1 cellular context compared by ENCODE assay signal in genomic region chr20:23024701-23025100, GRCh38.
TF ChIP-seq lines count a peak whose summit lies in the region.

No MANE protein-coding gene starts in this region.

TF ChIP-seq in H1, 55 proteins besides CTCF, POLR2A, EP300 and RAD21:
- TF ChIP-seq CHD7 (IDR thresholded peaks at IDR 0.05; ENCODE audit: insufficient replicate concordance, low read length): no peak
- TF ChIP-seq NANOG (IDR thresholded peaks at IDR 0.05; ENCODE audit: insufficient read depth, low read depth, low read length, poor library complexity, severe bottlenecking): no peak
- TF ChIP-seq TAF1 (IDR thresholded peaks at IDR 0.05; ENCODE audit: low read depth, low read length): no peak
- TF ChIP-seq HDAC6 (IDR thresholded peaks at IDR 0.05; ENCODE audit: low read depth, low read length): no peak
- no peak for TF ChIP-seq BACH1 (IDR thresholded peaks at IDR 0.05; ENCODE audit: low read length)
- TF ChIP-seq E2F6 (IDR thresholded peaks at IDR 0.05): no peak
- TF ChIP-seq CTBP2 (IDR thresholded peaks at IDR 0.05; ENCODE audit: borderline replicate concordance, insufficient read depth, insufficient read length, low read length): no peak
- TF ChIP-seq CBX8 (IDR thresholded peaks at IDR 0.05; ENCODE audit: borderline replicate concordance, low read depth, low read length): no peak
- no peak for TF ChIP-seq KDM5A (IDR thresholded peaks at IDR 0.05; ENCODE audit: low read length)
- TF ChIP-seq FOSL1 (IDR thresholded peaks at IDR 0.05; ENCODE audit: insufficient read depth, low read depth, low read length): no peak
- TF ChIP-seq RNF2 (IDR thresholded peaks at IDR 0.05; ENCODE audit: borderline replicate concordance, low read depth, low read length, missing control alignments, poor library complexity, severe bottlenecking): no peak
- TF ChIP-seq TCF12 (IDR thresholded peaks at IDR 0.05; ENCODE audit: low read depth, low read length): no peak
- no peak for TF ChIP-seq CBX5 (IDR thresholded peaks at IDR 0.05; ENCODE audit: low read depth, low read length)
- TF ChIP-seq TEAD4 (IDR thresholded peaks at IDR 0.05; ENCODE audit: low read depth, low read length): no peak
- TF ChIP-seq SAP30 (IDR thresholded peaks at IDR 0.05; ENCODE audit: insufficient read depth, insufficient replicate concordance, low read length): no peak
- TF ChIP-seq NRF1 (IDR thresholded peaks at IDR 0.05; ENCODE audit: low read depth, low read length): no peak
